7 cellular contexts compared by ENCODE assay signal in the genomic region with DNA sequence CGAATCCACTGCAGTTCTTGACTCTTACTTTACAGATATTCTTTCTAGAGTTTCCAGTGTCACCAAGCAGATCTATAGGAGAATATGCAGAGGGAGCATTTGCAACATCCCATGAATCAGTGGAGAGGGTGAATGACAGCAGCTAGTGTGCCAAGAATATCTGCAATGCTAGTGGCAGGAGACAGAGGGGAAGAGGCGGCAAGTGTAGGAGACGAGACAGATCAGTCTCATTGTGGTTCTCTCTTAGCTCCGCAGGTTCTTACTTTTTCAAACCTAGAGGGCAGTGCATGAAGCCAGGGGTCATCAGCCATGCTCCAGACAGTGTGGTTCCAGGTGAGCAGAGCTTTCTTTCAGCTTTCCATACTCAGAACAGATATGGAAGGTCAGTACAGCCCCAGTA. TPM values are rescaled to one million over a fixed set of nuclear protein-coding genes. Genes with fewer than 3 reads are reported as not detected.
DNase-seq lines count a peak whose midpoint lies in the region; ATAC-seq and TF ChIP-seq lines count a peak whose summit lies in the region.
"Had no signal": no experiment of that assay in that cellular context is flagged by ENCODE, and none has a peak within 500 bp of the region (broad histone marks: within the 10 kb centered on the region; RNA-seq: fewer than 3 reads in every experiment).

No MANE protein-coding gene starts in this region.

- WGBS in spleen, 5 donors, result 53 to 65% (median 60%) methylated on average over 4 of the region's 4 CpGs

- intact Hi-C loops in spleen (cut with DNase I; ENCODE audit: low total_unique reads), result no loop called here
- intact Hi-C loops in sciatic nerve (cut with DNase I), result loop anchor here (5.0 kb wide), 1 partner anchor 40 kb away; no protein-coding TSS in a partner anchor

- no peak for TF ChIP-seq CTCF in spleen (IDR thresholded peaks at IDR 0.05 in 8 of 11, conservative IDR thresholded peaks at IDR 0.05 in 3 of 11)

- H3K4me3 Mint-ChIP-seq in T-helper 1 cell treated with Interleukin-12 subunit alpha and Interleukin-12 subunit beta and Interleukin-4 antibody, amounts not matched to agents 30 μg/mL and 1 μg/mL, for 36 hours, result peak overlapping the region; percentile 87

- H3K4me1 ChIP-seq in spleen, result peaks cover 4 to 29% (median 11%) of the 10 kb centered on the region in 6 donors

- DNase-seq in T-helper 1 cell (no peak), erythroblast (lab: John Stamatoyannopoulos, UW) (peak; percentile 44 to 49), spleen (no peak), sciatic nerve (ENCODE audit: low spot score) (no peak)

- ATAC-seq in sciatic nerve (no peak), HG03521 (IDR thresholded peaks at IDR 0.05; ENCODE audit: unreplicated experiment) (no peak)

- H3K4me3 ChIP-seq in spleen, result peak overlapping the region; percentile 62 to 78 (median 68)

- no peaks in the 10 kb centered on the region for H3K9me3 ChIP-seq in spleen

- no peaks in the 10 kb centered on the region for H3K27me3 Mint-ChIP-seq in T-helper 1 cell treated with Interleukin-12 subunit alpha and Interleukin-12 subunit beta and Interleukin-4 antibody, amounts not matched to agents 30 μg/mL and 1 μg/mL, for 36 hours (ENCODE audit: low read depth)

- peaks cover 2 to 44% (median 23%) of the 10 kb centered on the region in 6 donors for H3K36me3 ChIP-seq in spleen

- peaks cover 31% of the 10 kb centered on the region for H3K4me1 Mint-ChIP-seq in T-helper 1 cell treated with Interleukin-12 subunit alpha and Interleukin-12 subunit beta and Interleukin-4 antibody, amounts not matched to agents 30 μg/mL and 1 μg/mL, for 36 hours (ENCODE audit: low read depth)

- H3K36me3 Mint-ChIP-seq in T-helper 1 cell treated with Interleukin-12 subunit alpha and Interleukin-12 subunit beta and Interleukin-4 antibody, amounts not matched to agents 30 μg/mL and 1 μg/mL, for 36 hours (ENCODE audit: low read depth), result peaks cover 20% of the 10 kb centered on the region

- H3K9me3 Mint-ChIP-seq in T-helper 1 cell treated with Interleukin-12 subunit alpha and Interleukin-12 subunit beta and Interleukin-4 antibody, amounts not matched to agents 30 μg/mL and 1 μg/mL, for 36 hours, result no peaks in the 10 kb centered on the region

- H3K27me3 ChIP-seq in spleen (replicated peaks in 1 of 7), result no peaks in the 10 kb centered on the region

- TF ChIP-seq POLR2A in erythroblast (IDR thresholded peaks at IDR 0.05; ENCODE audit: low read length), result no peak
- no peak for TF ChIP-seq POLR2A in spleen (IDR thresholded peaks at IDR 0.05)

- peak overlapping the region in 5 of 8 donors; percentile 86 to 89 (median 87) for H3K27ac ChIP-seq in spleen
- H3K27ac ChIP-seq: C4-2B had no signal

- H3K27ac Mint-ChIP-seq in T-helper 1 cell treated with Interleukin-12 subunit alpha and Interleukin-12 subunit beta and Interleukin-4 antibody, amounts not matched to agents 30 μg/mL and 1 μg/mL, for 36 hours, result peak overlapping the region; percentile 85

RNA-seq across cellular contexts. Expression of a gene that starts 0.7 kb away (rescaled TPM):
- total RNA-seq in spleen (10 to 100 TPM in 6 of 7 donors, 1 to 10 TPM in 1; 8.5 to 20.3 (median 12.8) TPM), sciatic nerve (7.3 TPM)
- polyA plus RNA-seq in spleen, result 1 to 10 TPM in 2 of 3 donors, under 1 TPM in 1; 0.89 to 2.4 (median 1.0) TPM

RNA-seq across cellular contexts. Expression of a gene that starts 20.5 kb away (rescaled TPM):
- total RNA-seq in spleen (1,000 to 10,000 TPM in 4 of 7 donors, 100 to 1,000 TPM in 3; 292 to 1,528 (median 1,249) TPM), sciatic nerve (1,368 TPM)
- 1,000 to 10,000 TPM; 1,406 to 2,856 (median 2,495) TPM for polyA plus RNA-seq in spleen

RNA-seq across cellular contexts. Expression of a gene that starts 28.2 kb away (rescaled TPM):
- total RNA-seq in spleen, result 1 to 10 TPM; 1.8 to 7.4 (median 5.9) TPM
- 1 to 10 TPM; 1.2 to 2.4 (median 1.9) TPM for polyA plus RNA-seq in spleen
- 6.1 TPM for total RNA-seq in sciatic nerve

RNA-seq across cellular contexts. Expression of a gene that starts 47.1 kb away (rescaled TPM):
- 10 to 100 TPM; 18.0 to 28.0 (median 21.6) TPM for total RNA-seq in spleen
- 10 to 100 TPM in 2 of 3 donors, 1 to 10 TPM in 1; 7.3 to 11.8 (median 10.0) TPM for polyA plus RNA-seq in spleen
- 31.5 TPM for total RNA-seq in sciatic nerve

Comparison
In these comparisons a context has a peak if more than half of its experiments do, and no peak if none do; other contexts are left out.
1. DNase-seq: peak in erythroblast (2 of 2); none in T-helper 1 cell (0 of 5), spleen (single experiment) and sciatic nerve (single experiment).